8 cellular contexts compared by ENCODE assay signal in genomic region chr1:26695417-26696190, GRCh38. TPM values are rescaled to one million over a fixed set of nuclear protein-coding genes. Genes with fewer than 3 reads are reported as not detected.
A peak's percentile ranks its signal among the peaks of the same experiment; 100 is the strongest.
DNase-seq lines count a peak whose midpoint lies in the region; ATAC-seq lines count a peak whose summit lies in the region.

Gene ARID1A (plus strand): TSS chr1:26696015. CDS start chr1:26696404, 389 bp downstream.

- no peaks in the 10 kb centered on the region for H3K27me3 Mint-ChIP-seq in activated T-cell treated with anti-CD3 and anti-CD28 coated beads, Interleukin-2, amount 50 U/mL, for 72 hours (ENCODE audit: low read depth)

- peak within 1 kb of the TSS; percentile 98 for H3K27ac Mint-ChIP-seq in activated T-cell treated with anti-CD3 and anti-CD28 coated beads, Interleukin-2, amount 50 U/mL, for 72 hours

- H3K4me1 ChIP-seq in Karpas-422 (ENCODE audit: low read length): peaks cover 63% of the 10 kb centered on the region
- peaks cover 55% of the 10 kb centered on the region for H3K4me1 ChIP-seq in muscle layer of colon (ENCODE audit: insufficient read depth, low read length)

- peaks cover 18% of the 10 kb centered on the region; the same call in 1 of the 2 replicates for H3K36me3 ChIP-seq in Karpas-422 (ENCODE audit: insufficient read depth, low read length)
- no peaks in the 10 kb centered on the region for H3K36me3 ChIP-seq in muscle layer of colon (ENCODE audit: insufficient read depth, low read length)

- peaks cover 29% of the 10 kb centered on the region for H3K4me1 Mint-ChIP-seq in activated T-cell treated with anti-CD3 and anti-CD28 coated beads, Interleukin-2, amount 50 U/mL, for 72 hours (ENCODE audit: low read depth)

- H4K20me1 ChIP-seq in Karpas-422 (ENCODE audit: insufficient read depth, low read depth, low read length): peaks cover 24% of the 10 kb centered on the region

- peaks cover 5% of the 10 kb centered on the region in 2 donors for H3K36me3 Mint-ChIP-seq in activated T-cell treated with anti-CD3 and anti-CD28 coated beads, Interleukin-2, amount 50 U/mL, for 72 hours (ENCODE audit: insufficient read depth in 2 of 2)

- H2AFZ ChIP-seq in Karpas-422 (ENCODE audit: low read length): 0 out of 2 replicates have a peak within 1 kb of the TSS, but pooled peaks have one; percentile 44

- H3K4me3 ChIP-seq in Karpas-422 (ENCODE audit: low read length) (peak within 1 kb of the TSS; percentile 80), muscle layer of colon (ENCODE audit: low read depth in 1 of 2, low read length in 2 of 2) (peak within 1 kb of the TSS; percentile 78 to 82)

- H3K27me3 ChIP-seq in Karpas-422 (ENCODE audit: low read length) (no peaks in the 10 kb centered on the region), muscle layer of colon (ENCODE audit: control insufficient read depth in 1 of 2, insufficient read depth in 2 of 2, low read length in 2 of 2) (no peaks in the 10 kb centered on the region)

- H3K9me2 ChIP-seq in Karpas-422 (replicated peaks; ENCODE audit: insufficient read depth, low read length): no peaks in the 10 kb centered on the region

- H3K4me3 Mint-ChIP-seq in activated T-cell treated with anti-CD3 and anti-CD28 coated beads, Interleukin-2, amount 50 U/mL, for 72 hours: peak within 1 kb of the TSS; percentile 93 to 95

- H3K9ac ChIP-seq in Karpas-422 (ENCODE audit: low read length) (peak within 1 kb of the TSS; percentile 95), muscle layer of colon (ENCODE audit: low read length) (peak within 1 kb of the TSS; percentile 63)

- peaks cover 43% of the 10 kb centered on the region for H3K79me2 ChIP-seq in Karpas-422 (ENCODE audit: low read length)

- H3K4me2 ChIP-seq in Karpas-422 (ENCODE audit: low read depth, low read length, poor library complexity, severe bottlenecking): peak within 1 kb of the TSS; percentile 93

- H3K27ac ChIP-seq in Karpas-422 (ENCODE audit: low read length) (peak within 1 kb of the TSS; percentile 78), muscle layer of colon (ENCODE audit: low read depth, low read length) (peak within 1 kb of the TSS; percentile 87)

- H3K9me3 Mint-ChIP-seq in activated T-cell treated with anti-CD3 and anti-CD28 coated beads, Interleukin-2, amount 50 U/mL, for 72 hours: no peaks in the 10 kb centered on the region

- ATAC-seq in GM21825 (IDR thresholded peaks at IDR 0.05; ENCODE audit: unreplicated experiment) (peak; percentile 33), esophagus mucosa (peak; percentile 82)
- peak; percentile 60 to 66 for ATAC-seq in activated T-cell treated with anti-CD3 and anti-CD28 coated beads, Interleukin-2, amount 50 U/mL, for 72 hours (replicated peaks in 1 of 2)

- no peaks in the 10 kb centered on the region for H3K9me3 ChIP-seq in Karpas-422 (ENCODE audit: low read length)
- H3K9me3 ChIP-seq in muscle layer of colon (ENCODE audit: low read length): no peaks in the 10 kb centered on the region

- DNase-seq in DMS153 treated with DMSO at 0.1 percent for 48 hours (lab: John Stamatoyannopoulos, UW; ENCODE audit: unreplicated experiment) (peak; percentile 95), Karpas-422 (peak; percentile 96), RKO (ENCODE audit: low spot score) (peak; percentile 88)
- DNase-seq in activated T-cell treated with anti-CD3 and anti-CD28 coated beads, Interleukin-2, amount 50 U/mL, for 72 hours: peak; percentile 96 to 97
- DNase-seq in stimulated activated CD8-positive, alpha-beta memory T cell treated with anti-CD3 and anti-CD28 coated beads, Interleukin-4, amount 100 ng/mL, for 48 hours: peak; percentile 95

RNA-seq across cellular contexts. Expression of gene ARID1A, which starts in this region (rescaled TPM):
- 55.8 and 73.1 TPM in 2 replicates for total RNA-seq in Karpas-422 (2014; rRNA removed; shearing (Covaris generic); ENCODE audit: low replicate concordance)
- 10 to 100 TPM; 95.1 to 97.3 TPM for total RNA-seq in activated T-cell treated with anti-CD3 and anti-CD28 coated beads, Interleukin-2, amount 50 U/mL, for 72 hours
- total RNA-seq in esophagus mucosa: 44.3 TPM

Comparison
In these comparisons a context has a peak if more than half of its experiments do, and no peak if none do; other contexts are left out.
1. Peak in every context shown above with its lines: DNase-seq, ATAC-seq, H3K4me3 ChIP-seq and H3K27ac ChIP-seq.